Comparison of ENCODE assay signal across 31 cellular contexts in genomic region chr11:59644528-59644927, GRCh38.
"Had no signal": no experiment of that assay in that cellular context is flagged by ENCODE, and none has a peak within 500 bp of the region (broad histone marks: within the 10 kb centered on the region; RNA-seq: fewer than 3 reads in every experiment).

No MANE protein-coding gene starts in this region.

- H3K27ac ChIP-seq: brain microvascular endothelial cell, SK-N-MC had no signal

- H3K4me3 ChIP-seq: SK-N-MC had no signal

- H3K27ac Mint-ChIP-seq: activated CD8-positive, alpha-beta T cell treated with anti-CD3 and anti-CD28 coated beads for 36 hours; activated naive CD4-positive, alpha-beta T cell treated with anti-CD3 and anti-CD28 coated beads, Interleukin-2, amount 10 ng/mL, durations not matched to agents 7 days and 5 days; activated T-helper 2 cell treated with anti-CD3 and anti-CD28 coated beads, Interferon-gamma antibody, Interleukin-2, Interleukin-4, amounts not matched to agents 10 μg/mL and 5 μg/mL and 100 μg/mL, durations not matched to agents 14 hours and 24 hours and 36 hours had no signal

- DNase-seq: activated CD4-positive, alpha-beta T cell treated with anti-CD3 and anti-CD28 coated beads, Interleukin-2, amount 50 U/mL, for 1 hour; activated CD4-positive, CD25-positive, alpha-beta regulatory T cell; activated CD8-positive, alpha-beta memory T cell treated with anti-CD3 and anti-CD28 coated beads, Interleukin-2, amount 50 U/mL, for 4 hours; activated CD8-positive, alpha-beta T cell treated with anti-CD3 and anti-CD28 coated beads for 36 hours; activated gamma-delta T cell treated with Interleukin-2 at 50 U/mL for 16 hours; activated naive CD4-positive, alpha-beta T cell treated with anti-CD3 and anti-CD28 coated beads, Interleukin-2, amount 10 ng/mL, durations not matched to agents 7 days and 5 days; activated T-cell treated with anti-CD3 and anti-CD28 coated beads, Interleukin-2, amount 50 U/mL, for 1 hour; brain microvascular endothelial cell; cerebellar nuclear complex; IMR-90; Kasumi-1; KBM-7; NCI-H1048; NCI-H146; NCI-H187 treated with DMSO at 0.1 percent for 48 hours; NCI-H2081 treated with DMSO at 0.1 percent for 48 hours; NCI-H2171; NCI-H226; NCI-H510A; NCI-H69; NK-92 treated with Interleukin-12 subunit alpha and Interleukin-12 subunit beta, amount 100 ng/mL, for 24 hours; OCI-M1; RPMI8226; T-cell; T-helper 2 cell; T1000 had no signal

- ATAC-seq: activated CD8-positive, alpha-beta T cell treated with anti-CD3 and anti-CD28 coated beads for 36 hours; Panc1; Right ventricle myocardium inferior; T-cell had no signal

- H3K4me1 Mint-ChIP-seq: activated naive CD4-positive, alpha-beta T cell treated with anti-CD3 and anti-CD28 coated beads, Interleukin-2, amount 10 ng/mL, durations not matched to agents 7 days and 5 days; T-cell had no signal

- H3K27me3 ChIP-seq: brain microvascular endothelial cell had no signal

- H3K4me3 Mint-ChIP-seq: activated CD8-positive, alpha-beta T cell treated with anti-CD3 and anti-CD28 coated beads for 36 hours; activated naive CD4-positive, alpha-beta T cell treated with anti-CD3 and anti-CD28 coated beads, Interleukin-2, amount 10 ng/mL, durations not matched to agents 7 days and 5 days; T-cell had no signal

- H3K27me3 Mint-ChIP-seq: activated CD8-positive, alpha-beta T cell treated with anti-CD3 and anti-CD28 coated beads for 36 hours; activated naive CD4-positive, alpha-beta T cell treated with anti-CD3 and anti-CD28 coated beads, Interleukin-2, amount 10 ng/mL, durations not matched to agents 7 days and 5 days; T-cell had no signal

- H3K9me3 Mint-ChIP-seq: activated CD8-positive, alpha-beta T cell treated with anti-CD3 and anti-CD28 coated beads for 36 hours; activated naive CD4-positive, alpha-beta T cell treated with anti-CD3 and anti-CD28 coated beads, Interleukin-2, amount 10 ng/mL, durations not matched to agents 7 days and 5 days; activated T-helper 2 cell treated with anti-CD3 and anti-CD28 coated beads, Interferon-gamma antibody, Interleukin-2, Interleukin-4, amounts not matched to agents 10 μg/mL and 5 μg/mL and 100 μg/mL, durations not matched to agents 14 hours and 24 hours and 36 hours; T-cell had no signal

- FAIRE-seq: TTC549 had no signal
